23 cellular contexts compared by ENCODE assay signal in the genomic region with DNA sequence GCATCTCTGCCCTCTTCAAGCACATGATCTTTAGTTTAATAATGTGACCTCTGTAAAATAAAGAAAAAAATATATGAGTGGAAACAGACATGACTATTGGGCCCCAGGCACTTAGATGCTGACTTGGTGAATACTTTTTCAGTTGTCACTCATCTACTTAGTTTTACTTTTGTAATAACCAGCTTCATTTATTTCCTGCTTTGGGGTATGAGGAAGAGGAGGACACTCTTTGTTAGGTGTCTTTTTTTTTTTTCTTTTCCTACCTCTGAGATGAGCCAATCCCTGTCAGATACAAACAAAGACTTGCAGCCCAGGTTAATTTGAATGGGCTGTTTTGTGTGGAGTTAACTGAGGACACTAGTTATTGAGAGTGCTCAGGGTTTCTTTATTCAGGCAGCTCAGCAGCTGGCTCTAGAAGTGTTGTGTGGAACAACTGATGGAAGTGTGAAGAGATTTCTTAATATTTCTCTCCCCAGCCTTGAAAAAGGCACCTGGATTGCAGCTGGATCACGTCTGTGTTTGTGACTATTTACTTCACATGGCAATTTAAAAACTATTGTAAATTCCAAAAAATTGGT.
DNase-seq lines count a peak whose midpoint lies in the region; ATAC-seq, FAIRE-seq and TF ChIP-seq lines count a peak whose summit lies in the region.
"Had no signal": no experiment of that assay in that cellular context is flagged by ENCODE, and none has a peak within 500 bp of the region (broad histone marks: within the 10 kb centered on the region; RNA-seq: fewer than 3 reads in every experiment).

No MANE protein-coding gene starts in this region.

- TF ChIP-seq POLR2A in A549 (IDR thresholded peaks at IDR 0.05; ENCODE audit: low read length) = no peak

- H3K4me1 ChIP-seq in A549 = peaks cover 38% of the 10 kb centered on the region

- ATAC-seq in A549 (peak in 1 of 2 experiments; percentile 25; a peak in 4 of 6 replicates), esophagus mucosa (peak; percentile 31), HG02884 (IDR thresholded peaks at IDR 0.05; ENCODE audit: unreplicated experiment) (no peak)
- ATAC-seq: T-helper 17 cell had no signal

- CTCF ChIA-PET in A549 (lab: Yijun Ruan, JAX) = interaction anchor here (0.9 to 1.2 kb wide), 2 partner anchors 12 to 366 kb away, joined by 3 read pairs; no protein-coding TSS in a partner anchor

- H3K4me3 ChIP-seq in A549 = no peak overlapping the region
- H3K4me3 ChIP-seq: pancreas had no signal

- no peak for FAIRE-seq in A549 (lab: Jason Lieb, UNC)
- FAIRE-seq: A204.1, frontal cortex, GM18507, GM19239, H1, pancreas had no signal

- WGBS in A549 (ENCODE audit: missing lambda C conversion rate) = 76% methylated on average over 1 of the region's 1 CpG

- H3K27ac ChIP-seq in A549 = peak overlapping the region; percentile 59 to 79; a peak in 5 of 6 replicates

- peak overlapping the region; percentile 51 for H3K4me2 ChIP-seq in A549

- DNase-seq in NCI-H510A treated with DMSO at 0.1 percent for 48 hours (lab: John Stamatoyannopoulos, UW) (peak; percentile 29), NCI-H510A (lab: John Stamatoyannopoulos, UW) (no peak), A549 (ENCODE audit: low read depth in 1 of 2, low spot score in 1 of 2) (no peak), NCI-H69 (lab: John Stamatoyannopoulos, UW) (peak; percentile 13), COLO668 (lab: John Stamatoyannopoulos, UW; ENCODE audit: unreplicated experiment) (no peak)
- no peak for DNase-seq in stimulated activated CD4-positive, alpha-beta T cell treated with anti-CD3 and anti-CD28 coated beads, Interleukin-12 subunit alpha, Interleukin-12 subunit beta, amount 100 ng/mL, for 4 hours
- DNase-seq: activated CD4-positive, alpha-beta T cell treated with anti-CD3 and anti-CD28 coated beads, Interleukin-2, amount 50 U/mL, for 48 hours; activated CD4-positive, CD25-positive, alpha-beta regulatory T cell treated with anti-CD3 and anti-CD28 coated beads, Interleukin-2, amount 50 U/mL, for 72 hours; activated naive CD4-positive, alpha-beta T cell treated with anti-CD3 and anti-CD28 coated beads, Interleukin-2, amount 10 ng/mL, durations not matched to agents 7 days and 5 days; AML-193; CD4-positive, CD25-positive, alpha-beta regulatory T cell; NCI-H1694; pancreas; stimulated activated CD4-positive, alpha-beta T cell treated with anti-CD3 and anti-CD28 coated beads, Interleukin-2, amount 100 ng/mL, for 24 hours; stimulated activated naive CD8-positive, alpha-beta T cell treated with anti-CD3 and anti-CD28 coated beads, Interleukin-15, Interleukin-2, amounts not matched to agents 100 U/mL and 50 U/mL, for 24 hours; T-helper 17 cell had no signal

- no peak for TF ChIP-seq EP300 in A549 (IDR thresholded peaks at IDR 0.05)

- TF ChIP-seq CTCF in A549 (IDR thresholded peaks at IDR 0.05) = no peak

- POLR2A ChIA-PET in A549 (lab: Yijun Ruan, JAX) = interaction anchor here (0.6 to 2.9 kb wide), 4 partner anchors 8 to 364 kb away, joined by 3 to 17 read pairs (median 8); a partner anchor contains a TSS

- no peak for TF ChIP-seq RAD21 in A549 (conservative IDR thresholded peaks at IDR 0.05 in 1 of 2, IDR thresholded peaks at IDR 0.05 in 1 of 2)

- H3K9me3 ChIP-seq in A549 = no peaks in the 10 kb centered on the region
- H3K9me3 ChIP-seq: pancreas had no signal

TF ChIP-seq in A549, 52 proteins besides CTCF, POLR2A, EP300 and RAD21:
- no peak for TF ChIP-seq ZC3H11A (IDR thresholded peaks at IDR 0.05)
- TF ChIP-seq SMC3 (IDR thresholded peaks at IDR 0.05) = no peak
- TF ChIP-seq NPAS2 (CRISPR knock-in tag; IDR thresholded peaks at IDR 0.05; ENCODE audit: borderline replicate concordance) = no peak
- TF ChIP-seq, protein P1, sequence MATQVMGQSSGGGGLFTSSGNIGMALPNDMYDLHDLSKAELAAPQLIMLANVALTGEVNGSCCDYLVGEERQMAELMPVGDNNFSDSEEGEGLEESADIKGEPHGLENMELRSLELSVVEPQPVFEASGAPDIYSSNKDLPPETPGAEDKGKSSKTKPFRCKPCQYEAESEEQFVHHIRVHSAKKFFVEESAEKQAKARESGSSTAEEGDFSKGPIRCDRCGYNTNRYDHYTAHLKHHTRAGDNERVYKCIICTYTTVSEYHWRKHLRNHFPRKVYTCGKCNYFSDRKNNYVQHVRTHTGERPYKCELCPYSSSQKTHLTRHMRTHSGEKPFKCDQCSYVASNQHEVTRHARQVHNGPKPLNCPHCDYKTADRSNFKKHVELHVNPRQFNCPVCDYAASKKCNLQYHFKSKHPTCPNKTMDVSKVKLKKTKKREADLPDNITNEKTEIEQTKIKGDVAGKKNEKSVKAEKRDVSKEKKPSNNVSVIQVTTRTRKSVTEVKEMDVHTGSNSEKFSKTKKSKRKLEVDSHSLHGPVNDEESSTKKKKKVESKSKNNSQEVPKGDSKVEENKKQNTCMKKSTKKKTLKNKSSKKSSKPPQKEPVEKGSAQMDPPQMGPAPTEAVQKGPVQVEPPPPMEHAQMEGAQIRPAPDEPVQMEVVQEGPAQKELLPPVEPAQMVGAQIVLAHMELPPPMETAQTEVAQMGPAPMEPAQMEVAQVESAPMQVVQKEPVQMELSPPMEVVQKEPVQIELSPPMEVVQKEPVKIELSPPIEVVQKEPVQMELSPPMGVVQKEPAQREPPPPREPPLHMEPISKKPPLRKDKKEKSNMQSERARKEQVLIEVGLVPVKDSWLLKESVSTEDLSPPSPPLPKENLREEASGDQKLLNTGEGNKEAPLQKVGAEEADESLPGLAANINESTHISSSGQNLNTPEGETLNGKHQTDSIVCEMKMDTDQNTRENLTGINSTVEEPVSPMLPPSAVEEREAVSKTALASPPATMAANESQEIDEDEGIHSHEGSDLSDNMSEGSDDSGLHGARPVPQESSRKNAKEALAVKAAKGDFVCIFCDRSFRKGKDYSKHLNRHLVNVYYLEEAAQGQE (IDR thresholded peaks at IDR 0.05) = no peak
- no peak for TF ChIP-seq RNF2 (IDR thresholded peaks at IDR 0.05; ENCODE audit: borderline replicate concordance, low read depth)
- TF ChIP-seq HEYL (CRISPR knock-in tag; IDR thresholded peaks at IDR 0.05) = no peak
- no peak for TF ChIP-seq RCOR1 (IDR thresholded peaks at IDR 0.05; ENCODE audit: low read depth, low read length)
- TF ChIP-seq CHD2 (IDR thresholded peaks at IDR 0.05; ENCODE audit: low read length, partially characterized antibody) = no peak
- no peak for TF ChIP-seq HOXB5 (CRISPR knock-in tag; IDR thresholded peaks at IDR 0.05)
- TF ChIP-seq TFCP2L1 (CRISPR knock-in tag; IDR thresholded peaks at IDR 0.05) = no peak
- no peak for TF ChIP-seq NFE2L2 (conservative IDR thresholded peaks at IDR 0.05; ENCODE audit: low read length)
TF ChIP-seq in A549: peak in this region for 0.

Comparison
In these comparisons a context has a peak if more than half of its experiments do, and no peak if none do; other contexts are left out.
1. DNase-seq: peak in NCI-H510A treated with DMSO at 0.1 percent for 48 hours (single experiment) and NCI-H69 (single experiment); none in NCI-H510A (single experiment), A549 (0 of 2), COLO668 (single experiment) and stimulated activated CD4-positive, alpha-beta T cell treated with anti-CD3 and anti-CD28 coated beads, Interleukin-12 subunit alpha, Interleukin-12 subunit beta, amount 100 ng/mL, for 4 hours (single experiment).